In the genomic region with DNA sequence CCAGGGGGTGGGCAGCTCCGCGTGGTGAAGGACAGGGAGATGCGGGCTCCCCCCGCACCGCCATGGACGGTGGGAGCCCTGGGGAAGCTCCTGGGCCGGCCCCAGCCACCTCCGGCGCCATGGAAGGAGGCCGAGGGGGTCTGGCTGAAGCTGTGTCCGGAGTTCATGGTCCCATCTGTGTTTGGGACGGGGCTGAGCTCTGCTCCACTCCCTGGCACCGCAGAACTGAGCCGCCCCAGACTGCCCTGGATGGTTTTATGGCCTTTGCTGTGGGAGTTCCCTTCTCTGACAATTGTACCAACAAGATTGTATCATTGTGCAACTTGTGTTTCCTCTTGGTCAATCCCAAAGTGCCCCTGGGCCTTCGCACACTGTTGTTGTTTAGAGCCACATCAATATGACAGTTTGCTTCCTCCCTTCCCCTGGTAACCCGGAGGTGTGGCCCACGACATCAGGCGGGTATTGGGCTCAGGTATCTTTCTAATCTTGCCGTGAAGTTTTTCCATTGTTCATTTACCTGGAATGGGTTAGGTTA, we compare ENCODE assay signal across 1 cellular context.
TF ChIP-seq lines count a peak whose summit lies in the region.

No MANE protein-coding gene starts in this region.

TF ChIP-seq in HEK293T, 16 proteins besides CTCF, POLR2A, EP300 and RAD21:
- TF ChIP-seq BHLHE40 (IDR thresholded peaks at IDR 0.05; ENCODE audit: borderline replicate concordance) (no peak), FOXM1 (IDR thresholded peaks at IDR 0.05; ENCODE audit: borderline replicate concordance) (no peak), LEF1 (IDR thresholded peaks at IDR 0.05; ENCODE audit: borderline replicate concordance) (no peak), FOXA1 (IDR thresholded peaks at IDR 0.05) (no peak), ELF4 (IDR thresholded peaks at IDR 0.05) (no peak), HDGF (IDR thresholded peaks at IDR 0.05; ENCODE audit: borderline replicate concordance) (no peak), SUZ12 (IDR thresholded peaks at IDR 0.05) (no peak), NFRKB (IDR thresholded peaks at IDR 0.05) (no peak), CTBP1 (IDR thresholded peaks at IDR 0.05; ENCODE audit: borderline replicate concordance) (no peak), ARNT (IDR thresholded peaks at IDR 0.05) (no peak), ZNF384 (IDR thresholded peaks at IDR 0.05) (no peak), TARDBP (IDR thresholded peaks at IDR 0.05) (no peak), SP1 (IDR thresholded peaks at IDR 0.05) (no peak), FOXK2 (IDR thresholded peaks at IDR 0.05) (no peak), L3MBTL2 (conservative IDR thresholded peaks at IDR 0.05) (no peak)
- TF ChIP-seq, protein P1, sequence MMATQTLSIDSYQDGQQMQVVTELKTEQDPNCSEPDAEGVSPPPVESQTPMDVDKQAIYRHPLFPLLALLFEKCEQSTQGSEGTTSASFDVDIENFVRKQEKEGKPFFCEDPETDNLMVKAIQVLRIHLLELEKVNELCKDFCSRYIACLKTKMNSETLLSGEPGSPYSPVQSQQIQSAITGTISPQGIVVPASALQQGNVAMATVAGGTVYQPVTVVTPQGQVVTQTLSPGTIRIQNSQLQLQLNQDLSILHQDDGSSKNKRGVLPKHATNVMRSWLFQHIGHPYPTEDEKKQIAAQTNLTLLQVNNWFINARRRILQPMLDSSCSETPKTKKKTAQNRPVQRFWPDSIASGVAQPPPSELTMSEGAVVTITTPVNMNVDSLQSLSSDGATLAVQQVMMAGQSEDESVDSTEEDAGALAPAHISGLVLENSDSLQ (IDR thresholded peaks at IDR 0.05): no peak
TF ChIP-seq in HEK293T: peak in this region for 0.
